In the genomic region with DNA sequence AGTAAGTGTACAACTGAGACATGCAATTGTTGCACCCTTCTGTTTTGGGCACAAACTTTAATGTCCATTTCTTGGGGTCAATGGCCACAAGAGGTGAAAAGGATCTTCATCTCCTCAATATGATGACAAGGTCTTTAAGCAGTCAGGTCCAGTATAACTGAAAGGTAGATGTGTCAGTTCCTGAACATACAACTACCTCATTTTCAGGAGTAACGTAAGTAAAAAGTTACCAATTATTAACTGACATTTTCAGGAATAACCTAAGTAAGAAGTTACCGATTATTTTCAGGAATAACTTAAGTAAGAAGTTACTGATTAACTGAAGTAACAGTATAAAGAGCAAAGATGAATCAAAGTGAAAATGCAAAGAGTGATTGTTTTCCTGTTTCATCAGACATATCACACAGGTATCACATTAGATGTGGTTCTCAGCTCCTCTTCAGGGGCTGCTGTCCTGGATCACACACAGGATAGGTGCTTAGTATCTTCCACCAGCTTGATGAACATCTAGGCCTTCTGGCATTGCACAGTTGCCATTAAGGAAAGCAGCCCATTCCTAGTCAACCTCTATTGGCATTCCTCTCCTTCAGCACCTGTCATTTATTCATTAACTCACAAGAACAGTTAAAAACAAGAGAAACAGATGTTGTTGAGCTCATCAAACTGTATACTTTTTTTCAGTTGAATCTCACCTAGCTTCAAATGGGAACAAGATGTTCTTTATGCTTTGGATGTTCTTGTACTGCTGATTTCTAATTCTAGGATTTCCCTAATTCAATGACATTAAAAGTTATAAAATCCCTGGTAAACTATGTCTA, we compare ENCODE assay signal across 18 cellular contexts.
DNase-seq lines count a peak whose midpoint lies in the region; ATAC-seq lines count a peak whose summit lies in the region.
"Had no signal": no experiment of that assay in that cellular context is flagged by ENCODE, and none has a peak within 500 bp of the region (broad histone marks: within the 10 kb centered on the region; RNA-seq: fewer than 3 reads in every experiment).

No MANE protein-coding gene starts in this region.

- no peaks in the 10 kb centered on the region for H3K27me3 Mint-ChIP-seq in activated naive CD8-positive, alpha-beta T cell treated with anti-CD3 and anti-CD28 coated beads, Interleukin-2, amount 50 U/mL, for 24 hours
- H3K27me3 Mint-ChIP-seq: activated CD4-positive, alpha-beta memory T cell treated with anti-CD3 and anti-CD28 coated beads, Interleukin-2, amount 10 ng/mL, durations not matched to agents 7 days and 5 days; activated T-helper 17 cell treated with anti-CD3 and anti-CD28 coated beads, Interleukin-2, amount 50 U/mL, for 72 hours had no signal

- no peak overlapping the region for H3K27ac ChIP-seq in SJCRH30
- H3K27ac ChIP-seq: prostate gland had no signal

- H3K36me3 Mint-ChIP-seq in activated naive CD8-positive, alpha-beta T cell treated with anti-CD3 and anti-CD28 coated beads, Interleukin-2, amount 50 U/mL, for 24 hours (ENCODE audit: low read depth), result no peaks in the 10 kb centered on the region

- no peaks in the 10 kb centered on the region for H3K36me3 ChIP-seq in SJCRH30
- H3K36me3 ChIP-seq: prostate gland had no signal

- no peak for DNase-seq in activated naive CD8-positive, alpha-beta T cell treated with anti-CD3 and anti-CD28 coated beads, Interleukin-2, amount 50 U/mL, for 24 hours
- no peak for DNase-seq in T-helper 1 cell
- no peak for DNase-seq in SJCRH30
- DNase-seq: activated CD4-positive, alpha-beta memory T cell treated with anti-CD3 and anti-CD28 coated beads, Interleukin-2, amount 10 ng/mL, durations not matched to agents 7 days and 5 days; cortex of kidney; GF-D8; hippocampal formation; MM.1S; NCI-H2107; NK-92 treated with Interleukin-12 subunit alpha and Interleukin-12 subunit beta, amount 100 ng/mL, for 24 hours; SHP77 had no signal

- H3K27ac Mint-ChIP-seq in activated naive CD8-positive, alpha-beta T cell treated with anti-CD3 and anti-CD28 coated beads, Interleukin-2, amount 50 U/mL, for 24 hours, result no peak overlapping the region
- H3K27ac Mint-ChIP-seq: activated CD4-positive, alpha-beta memory T cell treated with anti-CD3 and anti-CD28 coated beads, Interleukin-2, amount 10 ng/mL, durations not matched to agents 7 days and 5 days; activated T-helper 17 cell treated with anti-CD3 and anti-CD28 coated beads, Interleukin-2, amount 50 U/mL, for 72 hours had no signal

- H3K4me3 Mint-ChIP-seq in activated naive CD8-positive, alpha-beta T cell treated with anti-CD3 and anti-CD28 coated beads, Interleukin-2, amount 50 U/mL, for 24 hours, result no peak overlapping the region
- H3K4me3 Mint-ChIP-seq: activated CD4-positive, alpha-beta memory T cell treated with anti-CD3 and anti-CD28 coated beads, Interleukin-2, amount 10 ng/mL, durations not matched to agents 7 days and 5 days; activated T-helper 17 cell treated with anti-CD3 and anti-CD28 coated beads, Interleukin-2, amount 50 U/mL, for 72 hours had no signal

- no peaks in the 10 kb centered on the region for H3K4me1 ChIP-seq in SJCRH30
- H3K4me1 ChIP-seq: prostate gland had no signal

- H3K9me3 Mint-ChIP-seq in activated naive CD8-positive, alpha-beta T cell treated with anti-CD3 and anti-CD28 coated beads, Interleukin-2, amount 50 U/mL, for 24 hours, result peaks cover 8% of the 10 kb centered on the region

- no peak overlapping the region for H3K4me3 ChIP-seq in SJCRH30
- H3K4me3 ChIP-seq: prostate gland had no signal

- H3K27me3 ChIP-seq in SJCRH30, result no peaks in the 10 kb centered on the region; the same call in 1 of the 2 replicates

- H3K4me1 Mint-ChIP-seq in activated naive CD8-positive, alpha-beta T cell treated with anti-CD3 and anti-CD28 coated beads, Interleukin-2, amount 50 U/mL, for 24 hours, result no peaks in the 10 kb centered on the region
- H3K4me1 Mint-ChIP-seq: activated CD4-positive, alpha-beta memory T cell treated with anti-CD3 and anti-CD28 coated beads, Interleukin-2, amount 10 ng/mL, durations not matched to agents 7 days and 5 days; activated T-helper 17 cell treated with anti-CD3 and anti-CD28 coated beads, Interleukin-2, amount 50 U/mL, for 72 hours had no signal

- ATAC-seq in GM18870 (IDR thresholded peaks at IDR 0.05; ENCODE audit: unreplicated experiment) (peak; percentile 90), GM21515 (IDR thresholded peaks at IDR 0.05; ENCODE audit: unreplicated experiment) (peak; percentile 85), HG02981 (IDR thresholded peaks at IDR 0.05; ENCODE audit: unreplicated experiment) (peak; percentile 95), HG03571 (IDR thresholded peaks at IDR 0.05; ENCODE audit: unreplicated experiment) (peak; percentile 90)
- ATAC-seq in activated CD4-positive, CD25-positive, alpha-beta regulatory T cell treated with anti-CD3 and anti-CD28 coated beads, Interleukin-2, amount 50 U/mL, for 24 hours, result no peak
- no peak for ATAC-seq in activated naive CD8-positive, alpha-beta T cell treated with anti-CD3 and anti-CD28 coated beads, Interleukin-2, amount 50 U/mL, for 24 hours
- ATAC-seq: activated T-helper 17 cell treated with anti-CD3 and anti-CD28 coated beads, Interleukin-2, amount 50 U/mL, for 72 hours had no signal

- no peaks in the 10 kb centered on the region for H3K9me3 ChIP-seq in SJCRH30 (replicated peaks)
- H3K9me3 ChIP-seq: prostate gland had no signal

Comparison
In these comparisons a context has a peak if more than half of its experiments do, and no peak if none do; other contexts are left out.
1. ATAC-seq: peak in GM18870 (single experiment), GM21515 (single experiment), HG02981 (single experiment) and HG03571 (single experiment); none in activated CD4-positive, CD25-positive, alpha-beta regulatory T cell treated with anti-CD3 and anti-CD28 coated beads, Interleukin-2, amount 50 U/mL, for 24 hours (0 of 2) and activated naive CD8-positive, alpha-beta T cell treated with anti-CD3 and anti-CD28 coated beads, Interleukin-2, amount 50 U/mL, for 24 hours (single experiment).